In genomic region chr1:120093548-120094181, GRCh38 we compare ENCODE assay signal across 7 cellular contexts. TPM values are rescaled to one million over a fixed set of nuclear protein-coding genes. Genes with fewer than 3 reads are reported as not detected.
DNase-seq lines count a peak whose midpoint lies in the region; ATAC-seq and TF ChIP-seq lines count a peak whose summit lies in the region.
"Not testable (repeated sequence)": the region's sequence is repeated elsewhere in the genome, so short reads cannot be mapped to it uniquely, and the experiment has no call there.

No MANE protein-coding gene starts in this region.

- intact Hi-C loops in mucosa of descending colon (cut with DNase I, micrococcal nuclease), result not testable (repeated sequence)

- H3K27me3 Mint-ChIP-seq in activated naive CD8-positive, alpha-beta T cell treated with anti-CD3 and anti-CD28 coated beads, Interleukin-2, amount 50 U/mL, for 24 hours; stimulated activated naive B cell treated with anti-CD40 and anti-IgM and Interleukin-4, amounts not matched to agents 10 μg/mL and 1 μg/mL and 100 μg/mL, for 72 hours: not testable (repeated sequence)

- not testable (repeated sequence) for H3K4me1 Mint-ChIP-seq in activated naive CD8-positive, alpha-beta T cell treated with anti-CD3 and anti-CD28 coated beads, Interleukin-2, amount 50 U/mL, for 24 hours; stimulated activated naive B cell treated with anti-CD40 and anti-IgM and Interleukin-4, amounts not matched to agents 10 μg/mL and 1 μg/mL and 100 μg/mL, for 72 hours

- not testable (repeated sequence) for H3K9ac ChIP-seq in DND-41 (ENCODE audit: low read depth, low read length)

- not testable (repeated sequence) for H3K27ac Mint-ChIP-seq in activated naive CD8-positive, alpha-beta T cell treated with anti-CD3 and anti-CD28 coated beads, Interleukin-2, amount 50 U/mL, for 24 hours; stimulated activated naive B cell treated with anti-CD40 and anti-IgM and Interleukin-4, amounts not matched to agents 10 μg/mL and 1 μg/mL and 100 μg/mL, for 72 hours

- not testable (repeated sequence) for H4K20me1 ChIP-seq in DND-41 (ENCODE audit: insufficient read depth, low read length)

- not testable (repeated sequence) for H3K4me3 ChIP-seq in DND-41 (ENCODE audit: low read depth in 1 of 2, low read length in 2 of 2); mucosa of descending colon

- H3K27me3 ChIP-seq in DND-41 (ENCODE audit: insufficient read depth, low read length, poor library complexity), result not testable (repeated sequence)

- TF ChIP-seq CTCF in DND-41 (IDR thresholded peaks at IDR 0.05; ENCODE audit: borderline replicate concordance, extremely low read depth, low read length, poor library complexity, severe bottlenecking); mucosa of descending colon (IDR thresholded peaks at IDR 0.05): not testable (repeated sequence)

- not testable (repeated sequence) for H3K79me2 ChIP-seq in DND-41 (ENCODE audit: insufficient read depth, low read length)

- not testable (repeated sequence) for H3K27ac ChIP-seq in DND-41 (ENCODE audit: low read length)

- not testable (repeated sequence) for H3K36me3 ChIP-seq in DND-41 (ENCODE audit: insufficient read depth, low read length); mucosa of descending colon (ENCODE audit: low read depth)

- ATAC-seq in DND-41 (ENCODE audit: insufficient read depth, low read depth) (peak; percentile 72), GM18861 (IDR thresholded peaks at IDR 0.05; ENCODE audit: unreplicated experiment) (peak; percentile 49), HG02610 (IDR thresholded peaks at IDR 0.05; ENCODE audit: unreplicated experiment) (peak; percentile 58), HG03460 (IDR thresholded peaks at IDR 0.05; ENCODE audit: unreplicated experiment) (peak; percentile 61), mucosa of descending colon (peak; percentile 56)
- peak; percentile 57 for ATAC-seq in activated naive CD8-positive, alpha-beta T cell treated with anti-CD3 and anti-CD28 coated beads, Interleukin-2, amount 50 U/mL, for 24 hours
- peak; percentile 98 to 99 for ATAC-seq in stimulated activated naive B cell treated with anti-CD40 and anti-IgM and Interleukin-4, amounts not matched to agents 10 μg/mL and 1 μg/mL and 100 μg/mL, for 72 hours (replicated peaks)

- H3K36me3 Mint-ChIP-seq in activated naive CD8-positive, alpha-beta T cell treated with anti-CD3 and anti-CD28 coated beads, Interleukin-2, amount 50 U/mL, for 24 hours (ENCODE audit: low read depth); stimulated activated naive B cell treated with anti-CD40 and anti-IgM and Interleukin-4, amounts not matched to agents 10 μg/mL and 1 μg/mL and 100 μg/mL, for 72 hours: not testable (repeated sequence)

- not testable (repeated sequence) for H3K9me3 Mint-ChIP-seq in activated naive CD8-positive, alpha-beta T cell treated with anti-CD3 and anti-CD28 coated beads, Interleukin-2, amount 50 U/mL, for 24 hours; stimulated activated naive B cell treated with anti-CD40 and anti-IgM and Interleukin-4, amounts not matched to agents 10 μg/mL and 1 μg/mL and 100 μg/mL, for 72 hours

- H3K4me3 Mint-ChIP-seq in activated naive CD8-positive, alpha-beta T cell treated with anti-CD3 and anti-CD28 coated beads, Interleukin-2, amount 50 U/mL, for 24 hours; stimulated activated naive B cell treated with anti-CD40 and anti-IgM and Interleukin-4, amounts not matched to agents 10 μg/mL and 1 μg/mL and 100 μg/mL, for 72 hours: not testable (repeated sequence)

- H3K4me1 ChIP-seq in DND-41 (ENCODE audit: insufficient read depth, low read length); mucosa of descending colon (ENCODE audit: low read depth): not testable (repeated sequence)

- not testable (repeated sequence) for H2AFZ ChIP-seq in DND-41 (ENCODE audit: low read depth, low read length)

- not testable (repeated sequence) for H3K9me3 ChIP-seq in DND-41 (ENCODE audit: insufficient read depth, low read length, severe bottlenecking); mucosa of descending colon

- not testable (repeated sequence) for DNase-seq in DND-41; activated naive CD8-positive, alpha-beta T cell treated with anti-CD3 and anti-CD28 coated beads, Interleukin-2, amount 50 U/mL, for 24 hours; mucosa of descending colon; stimulated activated naive B cell treated with anti-CD40 and anti-IgM and Interleukin-4, amounts not matched to agents 10 μg/mL and 1 μg/mL and 100 μg/mL, for 72 hours

- not testable (repeated sequence) for H3K4me2 ChIP-seq in DND-41 (ENCODE audit: insufficient read depth, low read length)

RNA-seq across cellular contexts. Expression of gene NOTCH2, which starts 24.2 kb away (rescaled TPM):
- 10 to 100 TPM; 57.7 to 99.3 (median 60.8) TPM for total RNA-seq in mucosa of descending colon
